19 cellular contexts compared by ENCODE assay signal in genomic region chr2:174224125-174224524, GRCh38.
"Had no signal": no experiment of that assay in that cellular context is flagged by ENCODE, and none has a peak within 500 bp of the region (broad histone marks: within the 10 kb centered on the region; RNA-seq: fewer than 3 reads in every experiment).

No MANE protein-coding gene starts in this region.

- H3K4me1 Mint-ChIP-seq: endodermal cell had no signal

- H3K4me3 ChIP-seq: colonic mucosa, esophagus muscularis mucosa, gastroesophageal sphincter, heart left ventricle, hepatocyte, left lung, lower lobe of right lung, mucosa of descending colon had no signal

- H3K27me3 Mint-ChIP-seq: dendritic cell treated with granulocyte-macrophage colony-stimulating factor and Interleukin-4, amounts not matched to agents 40 ng/mL and 50 ng/mL, for 4 days; effector memory CD8-positive, alpha-beta T cell had no signal

- H3K4me2 ChIP-seq: hepatocyte had no signal

- H3K4me3 Mint-ChIP-seq: dendritic cell treated with granulocyte-macrophage colony-stimulating factor and Interleukin-4, amounts not matched to agents 40 ng/mL and 50 ng/mL, for 4 days; effector memory CD8-positive, alpha-beta T cell; endodermal cell; mesothelial cell of epicardium had no signal

- H3K27ac ChIP-seq: colonic mucosa, epithelial cell of prostate, esophagus muscularis mucosa, foreskin keratinocyte, gastroesophageal sphincter, heart left ventricle, hepatocyte, left lung, lower lobe of right lung had no signal

- H3K27me3 ChIP-seq: colonic mucosa, esophagus muscularis mucosa, foreskin keratinocyte, gastroesophageal sphincter, heart left ventricle, hepatocyte, left lung had no signal

- H3K27ac Mint-ChIP-seq: dendritic cell treated with granulocyte-macrophage colony-stimulating factor and Interleukin-4, amounts not matched to agents 40 ng/mL and 50 ng/mL, for 4 days; effector memory CD8-positive, alpha-beta T cell; endodermal cell; mesothelial cell of epicardium had no signal

- H3K9me3 Mint-ChIP-seq: dendritic cell treated with granulocyte-macrophage colony-stimulating factor and Interleukin-4, amounts not matched to agents 40 ng/mL and 50 ng/mL, for 4 days; effector memory CD8-positive, alpha-beta T cell; endodermal cell; mesothelial cell of epicardium had no signal

- H2AFZ ChIP-seq: hepatocyte had no signal

- ATAC-seq: effector memory CD8-positive, alpha-beta T cell; foreskin keratinocyte; gastroesophageal sphincter; heart left ventricle; left cardiac atrium; left lung; left ventricle myocardium superior; lower lobe of right lung; mucosa of descending colon had no signal

- H3K4me1 ChIP-seq: colonic mucosa, esophagus muscularis mucosa, foreskin keratinocyte, gastroesophageal sphincter, left lung, lower lobe of right lung had no signal

- H3K36me3 ChIP-seq: colonic mucosa had no signal

- DNase-seq: colonic mucosa; cortex of kidney; effector CD8-positive, alpha-beta T cell; effector memory CD8-positive, alpha-beta T cell; endodermal cell; foreskin keratinocyte; heart left ventricle; left cardiac atrium; left lung; left ventricle myocardium superior; lower lobe of right lung; mesenchymal stem cell; mucosa of descending colon had no signal
